Comparison of ENCODE assay signal across 16 cellular contexts in the genomic region with DNA sequence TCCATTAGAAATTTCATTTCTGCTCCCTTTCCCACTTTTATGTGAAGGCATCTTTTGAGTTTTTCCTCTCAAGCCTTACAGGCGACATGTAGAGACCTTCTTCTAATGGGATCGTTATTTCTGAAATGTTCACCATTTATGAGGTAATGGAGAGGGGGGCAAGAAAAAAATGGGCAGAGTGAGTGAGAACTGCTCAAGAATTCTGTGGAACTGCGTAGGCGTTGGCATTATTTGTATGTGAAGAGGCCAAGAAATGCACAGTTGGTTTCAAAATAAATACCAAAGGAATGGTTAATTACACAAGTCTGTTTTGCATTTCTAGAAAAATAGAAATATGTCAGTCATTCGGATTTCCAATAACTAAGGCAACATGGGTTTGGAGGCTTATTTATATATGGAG.
A peak's percentile ranks its signal among the peaks of the same experiment; 100 is the strongest.
DNase-seq lines count a peak whose midpoint lies in the region; ATAC-seq and TF ChIP-seq lines count a peak whose summit lies in the region.
"Had no signal": no experiment of that assay in that cellular context is flagged by ENCODE, and none has a peak within 500 bp of the region (broad histone marks: within the 10 kb centered on the region; RNA-seq: fewer than 3 reads in every experiment).

No MANE protein-coding gene starts in this region.

- DNase-seq in EH (ENCODE audit: low read depth): peak; percentile 22
- peak; percentile 64 for DNase-seq in adipocyte (ENCODE audit: low read depth)
- peak; percentile 10 for DNase-seq in fibroblast of pulmonary artery (ENCODE audit: low read depth)
- no peak for DNase-seq in activated effector memory CD4-positive, alpha-beta T cell treated with anti-CD3 and anti-CD28 coated beads, Interleukin-2, amount 50 U/mL, for 16 hours
- no peak for DNase-seq in pons (ENCODE audit: low spot score)
- no peak for DNase-seq in effector memory CD8-positive, alpha-beta T cell
- DNase-seq: DMS 273 treated with DMSO at 0.1 percent for 48 hours, GF-D8, HFFc6, KBM-7, NCI-H1092 treated with DMSO at 0.1 percent for 48 hours, NCI-H2081 treated with DMSO at 0.1 percent for 48 hours, NCI-H510A treated with DMSO at 0.1 percent for 48 hours, Peyer's patch had no signal

- H3K9me3 ChIP-seq in adipocyte (ENCODE audit: control insufficient read depth, low read length): no peaks in the 10 kb centered on the region
- H3K9me3 ChIP-seq: Peyer's patch had no signal

- H3K9ac ChIP-seq in adipocyte (ENCODE audit: low read length): no peak overlapping the region

- H3K27me3 ChIP-seq in adipocyte (replicated peaks; ENCODE audit: control insufficient read depth, insufficient read depth, low read length): no peaks in the 10 kb centered on the region
- H3K27me3 ChIP-seq: Peyer's patch had no signal

- no peaks in the 10 kb centered on the region for H3K4me1 Mint-ChIP-seq in effector memory CD8-positive, alpha-beta T cell (ENCODE audit: low read depth in 2 of 2)

- peaks cover 0 to 4% of the 10 kb centered on the region in 2 donors for H3K27me3 Mint-ChIP-seq in effector memory CD8-positive, alpha-beta T cell

- no peaks in the 10 kb centered on the region for H3K9me3 Mint-ChIP-seq in effector memory CD8-positive, alpha-beta T cell
- H3K9me3 Mint-ChIP-seq: HFFc6 had no signal

- H3K4me3 ChIP-seq in adipocyte (ENCODE audit: low read length) (no peak overlapping the region), fibroblast of pulmonary artery (replicated peaks; ENCODE audit: low read depth, low read length) (no peak overlapping the region)
- H3K4me3 ChIP-seq: Peyer's patch had no signal

- ATAC-seq in HG03342 (IDR thresholded peaks at IDR 0.05; ENCODE audit: unreplicated experiment): no peak
- no peak for ATAC-seq in effector memory CD8-positive, alpha-beta T cell (replicated peaks)
- ATAC-seq: Right ventricle myocardium inferior had no signal

- H3K36me3 ChIP-seq in adipocyte (ENCODE audit: control insufficient read depth, insufficient read depth, low read length, severe bottlenecking): no peaks in the 10 kb centered on the region
- H3K36me3 ChIP-seq: Peyer's patch had no signal

- H3K4me3 Mint-ChIP-seq in effector memory CD8-positive, alpha-beta T cell: no peak overlapping the region
- H3K4me3 Mint-ChIP-seq: HFFc6 had no signal

- no peak overlapping the region for H3K27ac Mint-ChIP-seq in effector memory CD8-positive, alpha-beta T cell
- H3K27ac Mint-ChIP-seq: HFFc6 had no signal

- H3K4me1 ChIP-seq in adipocyte (ENCODE audit: control insufficient read depth, insufficient read depth, low read length): peaks cover 58% of the 10 kb centered on the region
- H3K4me1 ChIP-seq: Peyer's patch had no signal

- no peak for TF ChIP-seq CTCF in fibroblast of pulmonary artery (IDR thresholded peaks at IDR 0.05; ENCODE audit: low read length, missing control alignments)

- H3K36me3 Mint-ChIP-seq in effector memory CD8-positive, alpha-beta T cell (ENCODE audit: insufficient read depth): no peaks in the 10 kb centered on the region

Comparison
In these comparisons a context has a peak if more than half of its experiments do, and no peak if none do; other contexts are left out.
1. DNase-seq: peak in EH (single experiment), adipocyte (single experiment) and fibroblast of pulmonary artery (single experiment); none in activated effector memory CD4-positive, alpha-beta T cell treated with anti-CD3 and anti-CD28 coated beads, Interleukin-2, amount 50 U/mL, for 16 hours (single experiment), pons (single experiment) and effector memory CD8-positive, alpha-beta T cell (0 of 3).